ENCODE assay signal across 8 cellular contexts in genomic region chr12:94261781-94262180, GRCh38.
DNase-seq lines count a peak whose midpoint lies in the region; ATAC-seq, FAIRE-seq and TF ChIP-seq lines count a peak whose summit lies in the region.

No MANE protein-coding gene starts in this region.

- FAIRE-seq in GM12892 (lab: Jason Lieb, UNC) = no peak

- peak overlapping the region; percentile 98 for H3K27ac Mint-ChIP-seq in activated naive CD4-positive, alpha-beta T cell treated with anti-CD3 and anti-CD28 coated beads, Interleukin-2, amount 50 U/mL, for 24 hours
- H3K27ac Mint-ChIP-seq in memory B cell = peak overlapping the region; percentile 97

- peak overlapping the region in 3 of 4 donors; percentile 70 to 74 (median 72) for H3K27ac ChIP-seq in body of pancreas
- peak overlapping the region; percentile 92 for H3K27ac ChIP-seq in upper lobe of right lung

- 40 to 44% methylated on average over 3 of the region's 3 CpGs for WGBS in body of pancreas, 2 donors

- TF ChIP-seq CTCF in body of pancreas (IDR thresholded peaks at IDR 0.05) = no peak
- TF ChIP-seq CTCF in upper lobe of right lung (IDR thresholded peaks at IDR 0.05) = no peak

- no peaks in the 10 kb centered on the region for H3K9me3 Mint-ChIP-seq in activated naive CD4-positive, alpha-beta T cell treated with anti-CD3 and anti-CD28 coated beads, Interleukin-2, amount 50 U/mL, for 24 hours
- H3K9me3 Mint-ChIP-seq in memory B cell = no peaks in the 10 kb centered on the region

- no peaks in the 10 kb centered on the region for H3K27me3 Mint-ChIP-seq in activated naive CD4-positive, alpha-beta T cell treated with anti-CD3 and anti-CD28 coated beads, Interleukin-2, amount 50 U/mL, for 24 hours
- no peaks in the 10 kb centered on the region for H3K27me3 Mint-ChIP-seq in memory B cell

- TF ChIP-seq POLR2A in body of pancreas (IDR thresholded peaks at IDR 0.05) = no peak
- TF ChIP-seq POLR2A in GM12892 (IDR thresholded peaks at IDR 0.05; ENCODE audit: low read depth, low read length) = no peak

- H3K9me3 ChIP-seq in body of pancreas (no peaks in the 10 kb centered on the region), upper lobe of right lung (no peaks in the 10 kb centered on the region)

- intact Hi-C loops in body of pancreas (cut with DNase I) (no loop called here), upper lobe of right lung (cut with DNase I) (no loop called here)

- no peak for DNase-seq in activated naive CD4-positive, alpha-beta T cell treated with anti-CD3 and anti-CD28 coated beads, Interleukin-2, amount 50 U/mL, for 16 hours
- DNase-seq in body of pancreas (no peak), memory B cell (ENCODE audit: low spot score in 2 of 2) (no peak), upper lobe of right lung (no peak), NCI-H226 (no peak), GM12892 (ENCODE audit: insufficient read length) (no peak)

- H3K36me3 Mint-ChIP-seq in activated naive CD4-positive, alpha-beta T cell treated with anti-CD3 and anti-CD28 coated beads, Interleukin-2, amount 50 U/mL, for 24 hours = peaks cover 14% of the 10 kb centered on the region
- H3K36me3 Mint-ChIP-seq in memory B cell = peaks cover 19% of the 10 kb centered on the region

- peaks cover 39% of the 10 kb centered on the region for H3K4me1 Mint-ChIP-seq in activated naive CD4-positive, alpha-beta T cell treated with anti-CD3 and anti-CD28 coated beads, Interleukin-2, amount 50 U/mL, for 24 hours
- H3K4me1 Mint-ChIP-seq in memory B cell = peaks cover 28% of the 10 kb centered on the region

- no peak for ATAC-seq in body of pancreas
- no peak for ATAC-seq in memory B cell (ENCODE audit: low read depth)
- ATAC-seq in upper lobe of right lung = no peak
- ATAC-seq in GM19023 (IDR thresholded peaks at IDR 0.05; ENCODE audit: unreplicated experiment) = no peak

- no peaks in the 10 kb centered on the region for H3K36me3 ChIP-seq in body of pancreas (replicated peaks in 1 of 2; ENCODE audit: insufficient read depth in 1 of 2, low read depth in 2 of 2)
- H3K36me3 ChIP-seq in upper lobe of right lung = no peaks in the 10 kb centered on the region

- H3K4me3 Mint-ChIP-seq in activated naive CD4-positive, alpha-beta T cell treated with anti-CD3 and anti-CD28 coated beads, Interleukin-2, amount 50 U/mL, for 24 hours = peak overlapping the region; percentile 94
- H3K4me3 Mint-ChIP-seq in memory B cell = peak overlapping the region; percentile 89

- no peaks in the 10 kb centered on the region for H3K27me3 ChIP-seq in body of pancreas
- H3K27me3 ChIP-seq in upper lobe of right lung = no peaks in the 10 kb centered on the region

- peaks cover 13% of the 10 kb centered on the region for H3K4me1 ChIP-seq in body of pancreas
- peaks cover 42% of the 10 kb centered on the region for H3K4me1 ChIP-seq in upper lobe of right lung

- no peak overlapping the region for H3K4me3 ChIP-seq in body of pancreas
- peak overlapping the region; percentile 67 for H3K4me3 ChIP-seq in upper lobe of right lung
